In genomic region chr18:11042247-11042646, GRCh38 we compare ENCODE assay signal across 1 cellular context.
A peak's percentile ranks its signal among the peaks of the same experiment; 100 is the strongest.
TF ChIP-seq lines count a peak whose summit lies in the region.

No MANE protein-coding gene starts in this region.

TF ChIP-seq in endothelial cell of umbilical vein, 7 proteins besides CTCF, POLR2A, EP300 and RAD21:
- peak; percentile 42 for TF ChIP-seq GATA2 (IDR thresholded peaks at IDR 0.05; ENCODE audit: insufficient read depth, insufficient read length, low read depth, low read length)
- TF ChIP-seq JUN (IDR thresholded peaks at IDR 0.05; ENCODE audit: borderline replicate concordance, insufficient read depth, insufficient read length, low read depth): no peak
- TF ChIP-seq POLR2AphosphoS5 (IDR thresholded peaks at IDR 0.05; ENCODE audit: insufficient read depth, low read depth, low read length): no peak
